ENCODE assay signal across 10 cellular contexts in the genomic region with DNA sequence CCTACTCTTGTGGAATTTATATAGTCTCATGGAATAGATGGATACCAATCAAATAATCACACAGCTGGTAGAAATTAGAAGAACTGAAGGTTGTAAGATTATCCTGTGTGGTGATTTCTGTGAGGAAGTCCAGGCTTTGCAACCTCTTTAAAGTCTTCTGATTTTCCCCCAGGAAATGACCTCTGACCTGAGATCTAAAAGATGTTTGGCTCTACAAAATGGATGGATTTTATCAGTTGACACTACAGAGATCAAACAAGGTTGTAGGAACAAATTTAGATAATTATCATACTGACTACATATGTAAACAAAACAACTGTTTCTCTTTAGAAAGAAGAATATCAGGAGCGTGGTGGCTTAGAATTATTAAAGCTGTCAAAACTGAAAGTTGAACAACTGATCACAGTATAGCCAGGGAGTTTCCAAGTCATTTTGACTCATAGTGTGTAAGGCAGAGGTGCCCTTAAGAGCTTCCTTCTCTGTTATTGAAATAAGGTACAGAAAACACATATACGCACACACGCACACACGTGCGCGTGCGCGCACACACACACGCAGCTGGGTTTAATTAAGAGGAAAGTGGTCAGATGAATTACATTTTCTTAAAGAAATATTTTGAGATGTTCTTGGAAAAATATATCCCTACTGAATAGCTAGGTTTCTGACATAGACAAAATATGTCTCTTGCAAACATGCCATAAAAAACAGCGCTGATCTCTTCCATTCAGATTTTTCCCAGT. TPM values are rescaled to one million over a fixed set of nuclear protein-coding genes. Genes with fewer than 3 reads are reported as not detected.
A peak's percentile ranks its signal among the peaks of the same experiment; 100 is the strongest.
DNase-seq lines count a peak whose midpoint lies in the region; ATAC-seq, FAIRE-seq and TF ChIP-seq lines count a peak whose summit lies in the region.
"Had no signal": no experiment of that assay in that cellular context is flagged by ENCODE, and none has a peak within 500 bp of the region (broad histone marks: within the 10 kb centered on the region; RNA-seq: fewer than 3 reads in every experiment).

No MANE protein-coding gene starts in this region.

- no peaks in the 10 kb centered on the region for H3K36me3 Mint-ChIP-seq in activated naive CD4-positive, alpha-beta T cell treated with anti-CD3 and anti-CD28 coated beads, Interleukin-2, amount 50 U/mL, for 72 hours
- no peaks in the 10 kb centered on the region for H3K36me3 Mint-ChIP-seq in activated B cell treated with CpG ODN at 0.5 μM for 24 hours (ENCODE audit: low read depth)

- H2AFZ ChIP-seq in smooth muscle cell (ENCODE audit: low read depth): no peak overlapping the region

- no peaks in the 10 kb centered on the region for H3K9me3 ChIP-seq in smooth muscle cell (replicated peaks; ENCODE audit: low read depth)

- H3K4me2 ChIP-seq in smooth muscle cell: no peak overlapping the region

- peak; percentile 59 to 82 for ATAC-seq in activated naive CD4-positive, alpha-beta T cell treated with anti-CD3 and anti-CD28 coated beads, Interleukin-2, amount 50 U/mL, for 72 hours
- peak; percentile 67 for ATAC-seq in HG02943 (IDR thresholded peaks at IDR 0.05; ENCODE audit: low read depth, unreplicated experiment)
- ATAC-seq in activated B cell treated with CpG ODN at 0.5 μM for 24 hours (ENCODE audit: low read depth): peak; percentile 81

- no peaks in the 10 kb centered on the region for H3K4me1 ChIP-seq in smooth muscle cell (ENCODE audit: low read depth)

- H3K9ac ChIP-seq in smooth muscle cell (ENCODE audit: low read depth): no peak overlapping the region

- H3K9me3 Mint-ChIP-seq in activated naive CD4-positive, alpha-beta T cell treated with anti-CD3 and anti-CD28 coated beads, Interleukin-2, amount 50 U/mL, for 72 hours: no peaks in the 10 kb centered on the region
- no peaks in the 10 kb centered on the region for H3K9me3 Mint-ChIP-seq in activated B cell treated with CpG ODN at 0.5 μM for 24 hours
- H3K9me3 Mint-ChIP-seq: activated naive CD4-positive, alpha-beta T cell treated with anti-CD3 and anti-CD28 coated beads for 36 hours had no signal

- H3K4me1 Mint-ChIP-seq in activated B cell treated with CpG ODN at 0.5 μM for 24 hours: peaks cover 9% of the 10 kb centered on the region

- no peak overlapping the region for H3K4me3 ChIP-seq in smooth muscle cell

- H3K27me3 Mint-ChIP-seq in activated B cell treated with CpG ODN at 0.5 μM for 24 hours: no peaks in the 10 kb centered on the region

- H3K79me2 ChIP-seq in smooth muscle cell (ENCODE audit: low read depth): no peaks in the 10 kb centered on the region

- no peak for DNase-seq in activated naive CD4-positive, alpha-beta T cell treated with anti-CD3 and anti-CD28 coated beads, Interleukin-2, amount 50 U/mL, for 72 hours (ENCODE audit: low spot score in 2 of 2)
- DNase-seq in activated naive CD4-positive, alpha-beta T cell treated with Interleukin-2 at 50 U/mL for 16 hours: no peak
- DNase-seq in activated B cell treated with CpG ODN at 0.5 μM for 24 hours: no peak
- DNase-seq in NOMO-1 (lab: John Stamatoyannopoulos, UW; ENCODE audit: unreplicated experiment in 2 of 2): no peak
- no peak for DNase-seq in smooth muscle cell (lab: John Stamatoyannopoulos, UW; ENCODE audit: unreplicated experiment)
- no peak for DNase-seq in activated CD4-positive, alpha-beta T cell treated with anti-CD3 and anti-CD28 coated beads for 4 hours
- DNase-seq in H54 (ENCODE audit: insufficient read length, low spot score): no peak
- DNase-seq: activated naive CD4-positive, alpha-beta T cell treated with anti-CD3 and anti-CD28 coated beads for 36 hours; NCI-H1694 had no signal

- no peaks in the 10 kb centered on the region for H3K27me3 ChIP-seq in smooth muscle cell (ENCODE audit: low read depth)

- no peak for TF ChIP-seq POLR2A in H54 (IDR thresholded peaks at IDR 0.05; ENCODE audit: low read depth, low read length)

- intact Hi-C loops in activated B cell treated with CpG ODN at 0.5 μM for 24 hours (cut with micrococcal nuclease): loop anchor here (2.0 to 5.0 kb wide), 2 partner anchors 33 to 35 kb away; partner anchors contain the start of gene PELI1

- H3F3A ChIP-seq in smooth muscle cell (ENCODE audit: low read depth): no peaks in the 10 kb centered on the region

- H3K27ac Mint-ChIP-seq in activated naive CD4-positive, alpha-beta T cell treated with anti-CD3 and anti-CD28 coated beads, Interleukin-2, amount 50 U/mL, for 72 hours: no peak overlapping the region
- H3K27ac Mint-ChIP-seq in activated B cell treated with CpG ODN at 0.5 μM for 24 hours: peak overlapping the region; percentile 62
- H3K27ac Mint-ChIP-seq: activated naive CD4-positive, alpha-beta T cell treated with anti-CD3 and anti-CD28 coated beads for 36 hours had no signal

- TF ChIP-seq CTCF in activated B cell treated with CpG ODN at 0.5 μM for 24 hours (IDR thresholded peaks at IDR 0.05) (no peak), smooth muscle cell (IDR thresholded peaks at IDR 0.05; ENCODE audit: borderline replicate concordance, insufficient read depth, poor library complexity, severe bottlenecking) (no peak)

- no peaks in the 10 kb centered on the region for H3K36me3 ChIP-seq in smooth muscle cell (ENCODE audit: low read depth)

- H3K27ac ChIP-seq in smooth muscle cell (ENCODE audit: low read depth): no peak overlapping the region

- H4K20me1 ChIP-seq in smooth muscle cell (ENCODE audit: low read depth): no peaks in the 10 kb centered on the region

- CTCF ChIA-PET in activated B cell treated with CpG ODN at 0.5 μM for 24 hours (lab: Charles Lee): interaction anchor here (1.3 kb wide), 1 partner anchor 148 kb away, joined by 5 read pairs; no protein-coding TSS in a partner anchor

- WGBS in smooth muscle cell (ENCODE audit: low lambda C conversion rate): 89% methylated on average over 10 of the region's 10 CpGs

- POLR2A ChIA-PET in activated B cell treated with CpG ODN at 0.5 μM for 24 hours (lab: Charles Lee): interaction anchor here (0.6 to 1.7 kb wide), 13 partner anchors 9 to 1048 kb away, joined by 3 to 8 read pairs (median 4); partner anchors contain the start of gene ACTR2

- no peak for FAIRE-seq in H54 (lab: Jason Lieb, UNC)

- no peak overlapping the region for H3K4me3 Mint-ChIP-seq in activated B cell treated with CpG ODN at 0.5 μM for 24 hours
- H3K4me3 Mint-ChIP-seq: activated naive CD4-positive, alpha-beta T cell treated with anti-CD3 and anti-CD28 coated beads for 36 hours had no signal

RNA-seq across cellular contexts. Expression of gene PELI1, which starts 35.5 kb away (rescaled TPM):
- total RNA-seq in activated naive CD4-positive, alpha-beta T cell treated with anti-CD3 and anti-CD28 coated beads, Interleukin-2, amount 50 U/mL, for 72 hours: 10 to 100 TPM; 32.7 to 38.7 TPM
- total RNA-seq in activated B cell treated with CpG ODN at 0.5 μM for 24 hours (81.4 and 93.1 TPM in 2 replicates), smooth muscle cell (59.2 and 61.0 TPM in 2 replicates)
- polyA plus RNA-seq in smooth muscle cell: 16.2 and 18.6 TPM in 2 replicates
